Comparison of ENCODE assay signal across 8 cellular contexts in genomic region chr1:224333309-224333926, GRCh38. TPM values are rescaled to one million over a fixed set of nuclear protein-coding genes. Genes with fewer than 3 reads are reported as not detected.
DNase-seq lines count a peak whose midpoint lies in the region; ATAC-seq and TF ChIP-seq lines count a peak whose summit lies in the region.

No MANE protein-coding gene starts in this region.

- peak overlapping the region; percentile 83 for H3K27ac Mint-ChIP-seq in T-helper 2 cell treated with Interferon-gamma antibody and Interleukin-4, amounts not matched to agents 5 μg/mL and 100 μg/mL, for 36 hours

- TF ChIP-seq CTCF in fibroblast of the aortic adventitia (IDR thresholded peaks at IDR 0.05; ENCODE audit: insufficient read depth, low read length) = peak; percentile 64
- peak; percentile 23 to 63 (median 46) for TF ChIP-seq CTCF in ovary (IDR thresholded peaks at IDR 0.05)

- H3K9me3 Mint-ChIP-seq in T-helper 2 cell treated with Interferon-gamma antibody and Interleukin-4, amounts not matched to agents 5 μg/mL and 100 μg/mL, for 36 hours = peaks cover 12% of the 10 kb centered on the region

- H3K27me3 ChIP-seq in ovary = no peaks in the 10 kb centered on the region

- peaks cover 33% of the 10 kb centered on the region for H3K4me1 Mint-ChIP-seq in T-helper 2 cell treated with Interferon-gamma antibody and Interleukin-4, amounts not matched to agents 5 μg/mL and 100 μg/mL, for 36 hours (ENCODE audit: low read depth)

- no peak for TF ChIP-seq EP300 in ovary (IDR thresholded peaks at IDR 0.05)

- no peaks in the 10 kb centered on the region for H3K9me3 ChIP-seq in ovary

- peak; percentile 48 for ATAC-seq in GM18502 (IDR thresholded peaks at IDR 0.05; ENCODE audit: poor library complexity, unreplicated experiment)
- ATAC-seq in HG02938 (IDR thresholded peaks at IDR 0.05; ENCODE audit: unreplicated experiment) = peak; percentile 42

- H3K36me3 ChIP-seq in ovary = no peaks in the 10 kb centered on the region

- WGBS in ovary, 3 donors = 7 to 20% (median 8%) methylated on average over 3 of the region's 3 CpGs

- H3K4me3 Mint-ChIP-seq in T-helper 2 cell treated with Interferon-gamma antibody and Interleukin-4, amounts not matched to agents 5 μg/mL and 100 μg/mL, for 36 hours = peak overlapping the region; percentile 68

- no peak for TF ChIP-seq POLR2A in ovary (IDR thresholded peaks at IDR 0.05)

- H3K27me3 Mint-ChIP-seq in T-helper 2 cell treated with Interferon-gamma antibody and Interleukin-4, amounts not matched to agents 5 μg/mL and 100 μg/mL, for 36 hours (ENCODE audit: low read depth) = no peaks in the 10 kb centered on the region

- H3K27ac ChIP-seq in ovary = no peak overlapping the region

- DNase-seq in CD1c-positive myeloid dendritic cell (ENCODE audit: extremely low spot score) (peak; percentile 85), NCI-H1694 treated with DMSO at 0.1 percent for 48 hours (lab: John Stamatoyannopoulos, UW) (peak; percentile 68), fibroblast of the aortic adventitia (ENCODE audit: low read depth) (peak; percentile 77), ovary (no peak), T-helper 9 cell (no peak)
- peak; percentile 19 for DNase-seq in T-helper 2 cell treated with Interferon-gamma antibody and Interleukin-4, amounts not matched to agents 5 μg/mL and 100 μg/mL, for 36 hours (ENCODE audit: low spot score)

- peaks cover 7% of the 10 kb centered on the region for H3K36me3 Mint-ChIP-seq in T-helper 2 cell treated with Interferon-gamma antibody and Interleukin-4, amounts not matched to agents 5 μg/mL and 100 μg/mL, for 36 hours (ENCODE audit: low read depth)

- H3K4me3 ChIP-seq in fibroblast of the aortic adventitia (ENCODE audit: low read depth, low read length) = no peak overlapping the region
- no peak overlapping the region for H3K4me3 ChIP-seq in ovary

- H3K4me1 ChIP-seq in ovary (ENCODE audit: insufficient read depth) = peaks cover 5% of the 10 kb centered on the region

- intact Hi-C loops in ovary (cut with DNase I) = loop anchor here in 2 of 4 donors (10.0 kb wide), 2 partner anchors 121 to 219 kb away; partner anchors contain the start of gene FBXO28 (in 1 of the 2)

RNA-seq across cellular contexts. Expression of gene NVL, which starts 3.4 kb away (rescaled TPM):
- total RNA-seq in fibroblast of the aortic adventitia (ENCODE audit: low replicate concordance) (27.6 and 27.7 TPM in 2 replicates), ovary (10 to 100 TPM; 19.0 to 31.9 (median 23.4) TPM)
- polyA plus RNA-seq in ovary = 10 to 100 TPM; 15.4 to 26.2 TPM

RNA-seq across cellular contexts. Expression of gene CNIH4, which starts 23.3 kb away (rescaled TPM):
- 50.1 and 86.5 TPM in 2 replicates for total RNA-seq in fibroblast of the aortic adventitia (ENCODE audit: low replicate concordance)
- 10 to 100 TPM; 24.6 to 51.8 (median 36.0) TPM for total RNA-seq in ovary
- polyA plus RNA-seq in ovary = 10 to 100 TPM; 37.5 to 51.7 TPM

Comparison
In these comparisons a context has a peak if more than half of its experiments do, and no peak if none do; other contexts are left out.
1. DNase-seq: peak in CD1c-positive myeloid dendritic cell (single experiment), NCI-H1694 treated with DMSO at 0.1 percent for 48 hours (single experiment), T-helper 2 cell treated with Interferon-gamma antibody and Interleukin-4, amounts not matched to agents 5 μg/mL and 100 μg/mL, for 36 hours (single experiment) and fibroblast of the aortic adventitia (single experiment); none in ovary (0 of 5) and T-helper 9 cell (single experiment).